ENCODE assay signal across 1 cellular context in the genomic region with DNA sequence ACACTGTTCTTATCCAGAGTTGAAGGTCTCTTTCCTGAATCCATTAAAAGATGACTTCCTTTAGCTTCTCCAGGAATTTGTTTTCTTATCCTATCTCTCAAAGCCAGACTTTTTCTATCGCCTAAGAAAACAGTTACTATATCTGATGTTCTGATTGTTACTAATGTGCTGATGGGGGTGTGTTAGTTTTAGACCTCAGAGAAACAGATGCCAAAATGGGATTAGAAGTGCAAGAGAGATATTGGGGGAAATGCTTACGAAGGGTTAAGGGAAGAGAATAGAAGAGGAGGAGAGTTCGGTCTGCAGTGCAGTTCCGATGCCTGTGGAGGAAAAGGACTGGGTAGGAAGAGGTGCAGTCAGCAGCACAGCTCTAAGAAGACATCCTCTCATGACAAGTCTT.
A peak's percentile ranks its signal among the peaks of the same experiment; 100 is the strongest.
TF ChIP-seq lines count a peak whose summit lies in the region.

No MANE protein-coding gene starts in this region.

TF ChIP-seq in HepG2, 621 proteins besides CTCF, POLR2A, EP300 and RAD21:
- TF ChIP-seq AKNA (CRISPR knock-in tag; IDR thresholded peaks at IDR 0.05; ENCODE audit: borderline replicate concordance) (0 out of 2 replicates have a peak, but pooled peaks have one; percentile 24), ZNF652 (CRISPR knock-in tag; IDR thresholded peaks at IDR 0.05; ENCODE audit: borderline replicate concordance, low read depth) (peak; percentile 92), PAF1 (CRISPR knock-in tag; IDR thresholded peaks at IDR 0.05) (no peak), ATF1 (CRISPR knock-in tag; IDR thresholded peaks at IDR 0.05) (0 out of 2 replicates have a peak, but pooled peaks have one; percentile 22), HNRNPH1 (optimal IDR thresholded peaks at IDR 0.05; ENCODE audit: low read depth, low read length) (no peak), SALL1 (CRISPR knock-in tag; IDR thresholded peaks at IDR 0.05) (no peak), ZNF18 (CRISPR knock-in tag; IDR thresholded peaks at IDR 0.05; ENCODE audit: insufficient replicate concordance) (no peak)
- TF ChIP-seq, protein P1, sequence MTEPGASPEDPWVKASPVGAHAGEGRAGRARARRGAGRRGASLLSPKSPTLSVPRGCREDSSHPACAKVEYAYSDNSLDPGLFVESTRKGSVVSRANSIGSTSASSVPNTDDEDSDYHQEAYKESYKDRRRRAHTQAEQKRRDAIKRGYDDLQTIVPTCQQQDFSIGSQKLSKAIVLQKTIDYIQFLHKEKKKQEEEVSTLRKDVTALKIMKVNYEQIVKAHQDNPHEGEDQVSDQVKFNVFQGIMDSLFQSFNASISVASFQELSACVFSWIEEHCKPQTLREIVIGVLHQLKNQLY (CRISPR knock-in tag; IDR thresholded peaks at IDR 0.05) = no peak
- TF ChIP-seq, protein P2, sequence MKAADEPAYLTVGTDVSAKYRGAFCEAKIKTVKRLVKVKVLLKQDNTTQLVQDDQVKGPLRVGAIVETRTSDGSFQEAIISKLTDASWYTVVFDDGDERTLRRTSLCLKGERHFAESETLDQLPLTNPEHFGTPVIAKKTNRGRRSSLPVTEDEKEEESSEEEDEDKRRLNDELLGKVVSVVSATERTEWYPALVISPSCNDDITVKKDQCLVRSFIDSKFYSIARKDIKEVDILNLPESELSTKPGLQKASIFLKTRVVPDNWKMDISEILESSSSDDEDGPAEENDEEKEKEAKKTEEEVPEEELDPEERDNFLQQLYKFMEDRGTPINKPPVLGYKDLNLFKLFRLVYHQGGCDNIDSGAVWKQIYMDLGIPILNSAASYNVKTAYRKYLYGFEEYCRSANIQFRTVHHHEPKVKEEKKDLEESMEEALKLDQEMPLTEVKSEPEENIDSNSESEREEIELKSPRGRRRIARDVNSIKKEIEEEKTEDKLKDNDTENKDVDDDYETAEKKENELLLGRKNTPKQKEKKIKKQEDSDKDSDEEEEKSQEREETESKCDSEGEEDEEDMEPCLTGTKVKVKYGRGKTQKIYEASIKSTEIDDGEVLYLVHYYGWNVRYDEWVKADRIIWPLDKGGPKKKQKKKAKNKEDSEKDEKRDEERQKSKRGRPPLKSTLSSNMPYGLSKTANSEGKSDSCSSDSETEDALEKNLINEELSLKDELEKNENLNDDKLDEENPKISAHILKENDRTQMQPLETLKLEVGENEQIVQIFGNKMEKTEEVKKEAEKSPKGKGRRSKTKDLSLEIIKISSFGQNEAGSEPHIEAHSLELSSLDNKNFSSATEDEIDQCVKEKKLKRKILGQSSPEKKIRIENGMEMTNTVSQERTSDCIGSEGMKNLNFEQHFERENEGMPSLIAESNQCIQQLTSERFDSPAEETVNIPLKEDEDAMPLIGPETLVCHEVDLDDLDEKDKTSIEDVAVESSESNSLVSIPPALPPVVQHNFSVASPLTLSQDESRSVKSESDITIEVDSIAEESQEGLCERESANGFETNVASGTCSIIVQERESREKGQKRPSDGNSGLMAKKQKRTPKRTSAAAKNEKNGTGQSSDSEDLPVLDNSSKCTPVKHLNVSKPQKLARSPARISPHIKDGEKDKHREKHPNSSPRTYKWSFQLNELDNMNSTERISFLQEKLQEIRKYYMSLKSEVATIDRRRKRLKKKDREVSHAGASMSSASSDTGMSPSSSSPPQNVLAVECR (CRISPR knock-in tag; IDR thresholded peaks at IDR 0.05; ENCODE audit: borderline replicate concordance) = 0 out of 2 replicates have a peak, but pooled peaks have one; percentile 0
